ENCODE assay signal across 10 cellular contexts in genomic region chr1:153213519-153213918, GRCh38. TPM values are rescaled to one million over a fixed set of nuclear protein-coding genes. Genes with fewer than 3 reads are reported as not detected.
"Had no signal": no experiment of that assay in that cellular context is flagged by ENCODE, and none has a peak within 500 bp of the region (broad histone marks: within the 10 kb centered on the region; RNA-seq: fewer than 3 reads in every experiment).

No MANE protein-coding gene starts in this region.

- ATAC-seq: HepG2 had no signal

- DNase-seq: IMR-90, KBM-7, KG1 had no signal

- H3K9ac ChIP-seq: KMS-11 had no signal

- H3K4me2 ChIP-seq: KMS-11 had no signal

- FAIRE-seq: HepG2, HTR-8/SVneo had no signal

- H3K27ac ChIP-seq: HL-60, KMS-11 had no signal

RNA-seq across cellular contexts. Expression of gene PRR9, which starts 3.9 kb away (rescaled TPM):
- total RNA-seq: HepG2, HT-29, IMR-90 had no signal
- polyA plus RNA-seq: HepG2, IgD-negative memory B cell, IMR-90 had no signal

RNA-seq across cellular contexts. Expression of gene LELP1, which starts 10.3 kb away (rescaled TPM):
- total RNA-seq: HepG2, HT-29, HT1080, IMR-90 had no signal
- polyA plus RNA-seq: HepG2, IgD-negative memory B cell, IMR-90 had no signal

RNA-seq across cellular contexts. Expression of gene LORICRIN, which starts 46.0 kb away (rescaled TPM):
- total RNA-seq: HepG2, HT-29, HT1080, IMR-90 had no signal
- polyA plus RNA-seq: HepG2, IgD-negative memory B cell, IMR-90 had no signal
